9 cellular contexts compared by ENCODE assay signal in the genomic region with DNA sequence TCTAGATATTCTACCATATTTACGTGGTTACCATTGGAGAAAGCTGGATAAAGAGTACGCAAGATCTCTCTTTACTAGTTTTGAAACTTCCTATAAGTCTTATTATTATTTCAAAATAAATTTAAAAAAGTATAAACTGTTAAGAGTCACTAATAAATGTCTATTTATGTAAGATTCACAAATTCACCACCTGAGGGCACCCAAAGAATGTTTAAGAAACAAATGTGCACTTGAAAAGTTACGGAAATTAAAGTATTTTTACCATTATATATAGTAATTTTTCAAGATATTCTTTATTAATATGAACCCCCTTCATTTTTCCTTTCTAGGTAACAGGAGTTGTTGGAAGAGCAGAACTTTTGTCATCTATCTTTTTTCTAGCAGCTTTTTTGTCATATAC. TPM values are rescaled to one million over a fixed set of nuclear protein-coding genes. Genes with fewer than 3 reads are reported as not detected.
A peak's percentile ranks its signal among the peaks of the same experiment; 100 is the strongest.
DNase-seq lines count a peak whose midpoint lies in the region; ATAC-seq and TF ChIP-seq lines count a peak whose summit lies in the region.
"Had no signal": no experiment of that assay in that cellular context is flagged by ENCODE, and none has a peak within 500 bp of the region (broad histone marks: within the 10 kb centered on the region; RNA-seq: fewer than 3 reads in every experiment).

No MANE protein-coding gene starts in this region.

- no peak overlapping the region for H3K4me3 Mint-ChIP-seq in CD4-positive, alpha-beta T cell
- H3K4me3 Mint-ChIP-seq: activated naive CD4-positive, alpha-beta T cell treated with anti-CD3 and anti-CD28 coated beads, Interleukin-2, amount 50 U/mL, for 24 hours had no signal

- no peak for ATAC-seq in CD4-positive, alpha-beta T cell (ENCODE audit: poor library complexity)

- CTCF ChIA-PET in CD4-positive, alpha-beta T cell (lab: Charles Lee): no interaction called here

- DNase-seq in A172 (ENCODE audit: low spot score) (peak; percentile 13), GM03348 (ENCODE audit: low spot score) (peak; percentile 29), SK-MEL-5 (ENCODE audit: low read depth, low spot score) (peak; percentile 49), foreskin fibroblast (peak; percentile 28 to 72), hypothalamus (lab: John Stamatoyannopoulos, UW) (no peak), T1000 (lab: John Stamatoyannopoulos, UW) (no peak), NCI-H524 treated with DMSO at 0.1 percent for 48 hours (lab: John Stamatoyannopoulos, UW) (no peak)
- no peak for DNase-seq in CD4-positive, alpha-beta T cell

- in situ Hi-C loops in SK-MEL-5 (cut with HindIII; ENCODE audit: low pct_unique_long_range_greater_than_20kb, low sequenced_read_pairs): no loop called here

- intact Hi-C loops in CD4-positive, alpha-beta T cell (cut with DNase I, micrococcal nuclease): no loop called here

- no peak for TF ChIP-seq CTCF in foreskin fibroblast (IDR thresholded peaks at IDR 0.05; ENCODE audit: low read depth, low read length)
- no peak for TF ChIP-seq CTCF in CD4-positive, alpha-beta T cell (IDR thresholded peaks at IDR 0.05)

- no peak overlapping the region for H3K4me3 ChIP-seq in foreskin fibroblast (ENCODE audit: low read depth in 1 of 2, low read length in 2 of 2)

- peaks cover 20% of the 10 kb centered on the region for H3K4me1 Mint-ChIP-seq in CD4-positive, alpha-beta T cell (ENCODE audit: low read depth)

- POLR2A ChIA-PET in CD4-positive, alpha-beta T cell (lab: Charles Lee): interaction anchor here (1.2 kb wide), 1 partner anchor 22 kb away, joined by 3 read pairs; no protein-coding TSS in a partner anchor

- no peaks in the 10 kb centered on the region for H3K9me3 ChIP-seq in CD4-positive, alpha-beta T cell (ENCODE audit: control insufficient read depth, low read length)

- H3K9me3 Mint-ChIP-seq in CD4-positive, alpha-beta T cell: no peaks in the 10 kb centered on the region
- H3K9me3 Mint-ChIP-seq: activated naive CD4-positive, alpha-beta T cell treated with anti-CD3 and anti-CD28 coated beads, Interleukin-2, amount 50 U/mL, for 24 hours had no signal

- no peaks in the 10 kb centered on the region for H3K27me3 ChIP-seq in CD4-positive, alpha-beta T cell (ENCODE audit: control insufficient read depth, insufficient read depth, low read length)

- no peak overlapping the region for H3K27ac ChIP-seq in CD4-positive, alpha-beta T cell (ENCODE audit: low read depth, low read length)

- no peaks in the 10 kb centered on the region for H3K27me3 Mint-ChIP-seq in CD4-positive, alpha-beta T cell
- H3K27me3 Mint-ChIP-seq: activated naive CD4-positive, alpha-beta T cell treated with anti-CD3 and anti-CD28 coated beads, Interleukin-2, amount 50 U/mL, for 24 hours had no signal

- peaks cover 54% of the 10 kb centered on the region for H3K36me3 Mint-ChIP-seq in CD4-positive, alpha-beta T cell (ENCODE audit: low read depth)

- no peak overlapping the region for H3K27ac Mint-ChIP-seq in CD4-positive, alpha-beta T cell
- H3K27ac Mint-ChIP-seq: activated naive CD4-positive, alpha-beta T cell treated with anti-CD3 and anti-CD28 coated beads, Interleukin-2, amount 50 U/mL, for 24 hours had no signal

RNA-seq across cellular contexts. Expression of a gene that starts 11.9 kb away (rescaled TPM):
- 41.4 and 45.5 TPM in 2 replicates for total RNA-seq in A172 (2014; rRNA removed; shearing (Covaris generic))
- total RNA-seq in SK-MEL-5 (2014; rRNA removed; shearing (Covaris generic)): 16.9 and 22.6 TPM in 2 replicates
- 4.1 and 6.8 TPM in 2 replicates for polyA plus RNA-seq in SK-MEL-5 (2015; cell fraction: cytosol; rRNA removed)
- 7.6 and 8.2 TPM in 2 replicates for polyA plus RNA-seq in SK-MEL-5 (2015; cell fraction: nucleus; rRNA removed)
- 1 to 10 TPM; 5.1 to 6.1 TPM for total RNA-seq in CD4-positive, alpha-beta T cell

RNA-seq across cellular contexts. Expression of a gene that starts 12.1 kb away (rescaled TPM):
- total RNA-seq in A172 (2014; rRNA removed; shearing (Covaris generic)): 12.7 and 28.8 TPM in 2 replicates
- total RNA-seq in SK-MEL-5 (2014; rRNA removed; shearing (Covaris generic)): 9.4 and 12.9 TPM in 2 replicates
- polyA plus RNA-seq in SK-MEL-5 (2015; cell fraction: cytosol; rRNA removed): 9.0 and 10.6 TPM in 2 replicates
- 29.1 and 31.3 TPM in 2 replicates for polyA plus RNA-seq in SK-MEL-5 (2015; cell fraction: nucleus; rRNA removed)
- total RNA-seq in CD4-positive, alpha-beta T cell: 10 to 100 TPM; 12.6 to 13.7 TPM

Comparison
In these comparisons a context has a peak if more than half of its experiments do, and no peak if none do; other contexts are left out.
1. DNase-seq: peak in A172 (single experiment), GM03348 (single experiment), SK-MEL-5 (single experiment) and foreskin fibroblast (2 of 2); none in CD4-positive, alpha-beta T cell (0 of 10), hypothalamus (0 of 51), T1000 (single experiment) and NCI-H524 treated with DMSO at 0.1 percent for 48 hours (single experiment).